ENCODE assay signal across 7 cellular contexts in genomic region chr10:19954601-19955000, GRCh38.
"Had no signal": no experiment of that assay in that cellular context is flagged by ENCODE, and none has a peak within 500 bp of the region (broad histone marks: within the 10 kb centered on the region; RNA-seq: fewer than 3 reads in every experiment).

No MANE protein-coding gene starts in this region.

- FAIRE-seq: HTR-8/SVneo, K562 had no signal

- H3K4me3 ChIP-seq: K562 had no signal

- H3K27ac ChIP-seq: HL-60, KMS-11 had no signal

- H3K36me3 Mint-ChIP-seq: IgD-negative memory B cell had no signal

- H3K4me3 Mint-ChIP-seq: IgD-negative memory B cell had no signal

- H3K4me1 Mint-ChIP-seq: IgD-negative memory B cell had no signal

- ATAC-seq: K562 had no signal

- H3K27ac Mint-ChIP-seq: IgD-negative memory B cell had no signal

- H3K4me2 ChIP-seq: KMS-11 had no signal

- H3K27me3 Mint-ChIP-seq: IgD-negative memory B cell had no signal

- H3K9ac ChIP-seq: KMS-11 had no signal

- DNase-seq: KBM-7, KG1 had no signal
